18 cellular contexts compared by ENCODE assay signal in genomic region chr9:108951578-108951977, GRCh38.
"Had no signal": no experiment of that assay in that cellular context is flagged by ENCODE, and none has a peak within 500 bp of the region (broad histone marks: within the 10 kb centered on the region; RNA-seq: fewer than 3 reads in every experiment).

No MANE protein-coding gene starts in this region.

- H3K9me3 ChIP-seq: colonic mucosa, left ventricle myocardium inferior, spleen, tibial nerve had no signal

- ATAC-seq: activated CD8-positive, alpha-beta T cell treated with anti-CD3 and anti-CD28 coated beads for 36 hours; activated naive CD8-positive, alpha-beta T cell treated with anti-CD3 and anti-CD28 coated beads, Interleukin-2, amount 50 U/mL, for 24 hours; activated T-cell treated with anti-CD3 and anti-CD28 coated beads, Interleukin-2, amount 50 U/mL, for 4 hours; esophagus mucosa; right cardiac atrium had no signal

- H3K27me3 ChIP-seq: colonic mucosa, spleen, tibial nerve had no signal

- DNase-seq: activated CD4-positive, alpha-beta T cell treated with anti-CD3 and anti-CD28 coated beads for 1 hour; activated CD4-positive, alpha-beta T cell treated with anti-CD3 and anti-CD28 coated beads, Interleukin-2, amount 10 ng/mL, durations not matched to agents 7 days and 5 days; activated CD8-positive, alpha-beta T cell treated with anti-CD3 and anti-CD28 coated beads for 36 hours; activated naive CD8-positive, alpha-beta T cell treated with anti-CD3 and anti-CD28 coated beads, Interleukin-2, amount 50 U/mL, for 24 hours; activated T-cell treated with anti-CD3 and anti-CD28 coated beads, Interleukin-2, amount 50 U/mL, for 4 hours; amygdala; colonic mucosa; foreskin melanocyte; left ventricle myocardium inferior; posterior cingulate gyrus; right cardiac atrium; spleen; stimulated activated naive CD4-positive, alpha-beta T cell treated with Interleukin-2 at 50 U/mL for 16 hours; WERI-Rb-1 had no signal

- H3K36me3 ChIP-seq: colonic mucosa, spleen had no signal

- H3K4me3 ChIP-seq: colonic mucosa, left ventricle myocardium inferior, lung, spleen, tibial nerve had no signal

- H3K4me1 ChIP-seq: colonic mucosa had no signal

- H3K27ac ChIP-seq: colonic mucosa, left ventricle myocardium inferior, spleen, tibial nerve, WERI-Rb-1 had no signal

- FAIRE-seq: TTC549 had no signal
